ENCODE assay signal across 1 cellular context in genomic region chr19:7202888-7203287, GRCh38.
TF ChIP-seq lines count a peak whose summit lies in the region.

No MANE protein-coding gene starts in this region.

TF ChIP-seq in WTC11, 78 proteins besides CTCF, POLR2A, EP300 and RAD21 (continued from another document):
- TF ChIP-seq ATF2 (CRISPR knock-in tag; IDR thresholded peaks at IDR 0.05; ENCODE audit: borderline replicate concordance, low read depth), result no peak
- TF ChIP-seq, protein P1, sequence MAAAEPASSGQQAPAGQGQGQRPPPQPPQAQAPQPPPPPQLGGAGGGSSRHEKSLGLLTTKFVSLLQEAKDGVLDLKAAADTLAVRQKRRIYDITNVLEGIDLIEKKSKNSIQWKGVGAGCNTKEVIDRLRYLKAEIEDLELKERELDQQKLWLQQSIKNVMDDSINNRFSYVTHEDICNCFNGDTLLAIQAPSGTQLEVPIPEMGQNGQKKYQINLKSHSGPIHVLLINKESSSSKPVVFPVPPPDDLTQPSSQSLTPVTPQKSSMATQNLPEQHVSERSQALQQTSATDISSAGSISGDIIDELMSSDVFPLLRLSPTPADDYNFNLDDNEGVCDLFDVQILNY (CRISPR knock-in tag; IDR thresholded peaks at IDR 0.05), result no peak
- no peak for TF ChIP-seq RELA (CRISPR knock-in tag; IDR thresholded peaks at IDR 0.05; ENCODE audit: borderline replicate concordance)
- no peak for TF ChIP-seq CDX4 (CRISPR knock-in tag; IDR thresholded peaks at IDR 0.05; ENCODE audit: borderline replicate concordance)
